1 cellular context compared by ENCODE assay signal in the genomic region with DNA sequence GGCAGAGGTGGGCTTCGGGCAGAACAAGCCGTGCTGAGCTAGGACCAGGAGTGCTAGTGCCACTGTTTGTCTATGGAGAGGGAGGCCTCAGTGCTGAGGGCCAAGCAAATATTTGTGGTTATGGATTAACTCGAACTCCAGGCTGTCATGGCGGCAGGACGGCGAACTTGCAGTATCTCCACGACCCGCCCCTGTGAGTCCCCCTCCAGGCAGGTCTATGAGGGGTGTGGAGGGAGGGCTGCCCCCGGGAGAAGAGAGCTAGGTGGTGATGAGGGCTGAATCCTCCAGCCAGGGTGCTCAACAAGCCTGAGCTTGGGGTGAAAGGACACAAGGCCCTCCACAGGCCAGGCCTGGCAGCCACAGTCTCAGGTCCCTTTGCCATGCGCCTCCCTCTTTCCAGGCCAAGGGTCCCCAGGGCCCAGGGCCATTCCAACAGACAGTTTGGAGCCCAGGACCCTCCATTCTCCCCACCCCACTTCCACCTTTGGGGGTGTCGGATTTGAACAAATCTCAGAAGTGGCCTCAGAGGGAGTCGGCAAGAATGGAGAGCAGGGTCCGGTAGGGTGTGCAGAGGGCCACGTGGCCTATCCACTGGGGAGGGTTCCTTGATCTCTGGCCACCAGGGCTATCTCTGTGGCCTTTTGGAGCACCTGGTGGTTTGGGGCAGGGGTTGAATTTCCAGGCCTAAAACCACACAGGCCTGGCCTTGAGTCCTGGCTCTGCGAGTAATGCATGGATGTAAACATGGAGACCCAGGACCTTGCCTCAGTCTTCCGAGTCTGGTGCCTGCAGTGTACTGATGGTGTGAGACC.
TF ChIP-seq lines count a peak whose summit lies in the region.

Gene PROC (plus strand): TSS at position 128 of the 812 bp plus-strand sequence. CDS start 1,516 bp downstream, outside the sequence.

TF ChIP-seq in HepG2, 621 proteins besides CTCF, POLR2A, EP300 and RAD21 (continued from another document and continues in another):
- TF ChIP-seq MYPOP (CRISPR knock-in tag; IDR thresholded peaks at IDR 0.05) (peak; percentile 82), TOPORS (CRISPR knock-in tag; IDR thresholded peaks at IDR 0.05) (peak; percentile 43; the same call in 1 of the 2 replicates), ZNF703 (CRISPR knock-in tag; IDR thresholded peaks at IDR 0.05; ENCODE audit: borderline replicate concordance) (peak; percentile 81), ZSCAN30 (CRISPR knock-in tag; IDR thresholded peaks at IDR 0.05) (peak; percentile 88; the same call in 1 of the 2 replicates), ZNF598 (CRISPR knock-in tag; IDR thresholded peaks at IDR 0.05; ENCODE audit: borderline replicate concordance) (peak; percentile 82; the same call in 1 of the 2 replicates), ZNF30 (CRISPR knock-in tag; IDR thresholded peaks at IDR 0.05) (peak; percentile 87; the same call in 1 of the 2 replicates), HDAC2 (CRISPR knock-in tag; IDR thresholded peaks at IDR 0.05) (peak; percentile 83), XRCC5 (optimal IDR thresholded peaks at IDR 0.05; ENCODE audit: low read length) (peak; percentile 90), ZNF326 (CRISPR knock-in tag; IDR thresholded peaks at IDR 0.05; ENCODE audit: borderline replicate concordance) (no peak), ZMYM4 (CRISPR knock-in tag; IDR thresholded peaks at IDR 0.05) (peak; percentile 93), ZNF550 (CRISPR knock-in tag; IDR thresholded peaks at IDR 0.05; ENCODE audit: borderline replicate concordance) (peak; percentile 58), HNRNPH1 (optimal IDR thresholded peaks at IDR 0.05; ENCODE audit: low read depth, low read length) (no peak), SMAD3 (CRISPR knock-in tag; IDR thresholded peaks at IDR 0.05) (peak; percentile 51; the same call in 1 of the 2 replicates), ARNT2 (CRISPR knock-in tag; IDR thresholded peaks at IDR 0.05; ENCODE audit: low read depth) (no peak; the same call in none of the 2 replicates), ATAD3A (CRISPR knock-in tag; IDR thresholded peaks at IDR 0.05) (peak; percentile 77; the same call in 1 of the 2 replicates), ZBTB7A (CRISPR knock-in tag; IDR thresholded peaks at IDR 0.05) (peak; percentile 90), FOXP4 (CRISPR knock-in tag; IDR thresholded peaks at IDR 0.05) (peak; percentile 84), NBN (conservative IDR thresholded peaks at IDR 0.05) (no peak), SP140L (CRISPR knock-in tag; IDR thresholded peaks at IDR 0.05; ENCODE audit: borderline replicate concordance) (peak; percentile 91; the same call in 1 of the 2 replicates), IRF2 (CRISPR knock-in tag; IDR thresholded peaks at IDR 0.05) (peak; percentile 50), TBL1XR1 (IDR thresholded peaks at IDR 0.05; ENCODE audit: borderline replicate concordance, low read length, partially characterized antibody) (peak; percentile 6), ZC3H4 (CRISPR knock-in tag; IDR thresholded peaks at IDR 0.05; ENCODE audit: borderline replicate concordance) (peak; percentile 87; the same call in 1 of the 2 replicates), ZNF17 (CRISPR knock-in tag; IDR thresholded peaks at IDR 0.05) (no peak; the same call in 1 of the 2 replicates), ZBTB4 (CRISPR knock-in tag; IDR thresholded peaks at IDR 0.05; ENCODE audit: borderline replicate concordance) (peak; percentile 97), DBP (CRISPR knock-in tag; IDR thresholded peaks at IDR 0.05; ENCODE audit: not compliant biosample characterization) (no peak)
- TF ChIP-seq, protein P1, sequence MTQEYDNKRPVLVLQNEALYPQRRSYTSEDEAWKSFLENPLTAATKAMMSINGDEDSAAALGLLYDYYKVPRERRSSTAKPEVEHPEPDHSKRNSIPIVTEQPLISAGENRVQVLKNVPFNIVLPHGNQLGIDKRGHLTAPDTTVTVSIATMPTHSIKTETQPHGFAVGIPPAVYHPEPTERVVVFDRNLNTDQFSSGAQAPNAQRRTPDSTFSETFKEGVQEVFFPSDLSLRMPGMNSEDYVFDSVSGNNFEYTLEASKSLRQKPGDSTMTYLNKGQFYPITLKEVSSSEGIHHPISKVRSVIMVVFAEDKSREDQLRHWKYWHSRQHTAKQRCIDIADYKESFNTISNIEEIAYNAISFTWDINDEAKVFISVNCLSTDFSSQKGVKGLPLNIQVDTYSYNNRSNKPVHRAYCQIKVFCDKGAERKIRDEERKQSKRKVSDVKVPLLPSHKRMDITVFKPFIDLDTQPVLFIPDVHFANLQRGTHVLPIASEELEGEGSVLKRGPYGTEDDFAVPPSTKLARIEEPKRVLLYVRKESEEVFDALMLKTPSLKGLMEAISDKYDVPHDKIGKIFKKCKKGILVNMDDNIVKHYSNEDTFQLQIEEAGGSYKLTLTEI (CRISPR knock-in tag; conservative IDR thresholded peaks at IDR 0.05), result no peak
- TF ChIP-seq, protein P2, sequence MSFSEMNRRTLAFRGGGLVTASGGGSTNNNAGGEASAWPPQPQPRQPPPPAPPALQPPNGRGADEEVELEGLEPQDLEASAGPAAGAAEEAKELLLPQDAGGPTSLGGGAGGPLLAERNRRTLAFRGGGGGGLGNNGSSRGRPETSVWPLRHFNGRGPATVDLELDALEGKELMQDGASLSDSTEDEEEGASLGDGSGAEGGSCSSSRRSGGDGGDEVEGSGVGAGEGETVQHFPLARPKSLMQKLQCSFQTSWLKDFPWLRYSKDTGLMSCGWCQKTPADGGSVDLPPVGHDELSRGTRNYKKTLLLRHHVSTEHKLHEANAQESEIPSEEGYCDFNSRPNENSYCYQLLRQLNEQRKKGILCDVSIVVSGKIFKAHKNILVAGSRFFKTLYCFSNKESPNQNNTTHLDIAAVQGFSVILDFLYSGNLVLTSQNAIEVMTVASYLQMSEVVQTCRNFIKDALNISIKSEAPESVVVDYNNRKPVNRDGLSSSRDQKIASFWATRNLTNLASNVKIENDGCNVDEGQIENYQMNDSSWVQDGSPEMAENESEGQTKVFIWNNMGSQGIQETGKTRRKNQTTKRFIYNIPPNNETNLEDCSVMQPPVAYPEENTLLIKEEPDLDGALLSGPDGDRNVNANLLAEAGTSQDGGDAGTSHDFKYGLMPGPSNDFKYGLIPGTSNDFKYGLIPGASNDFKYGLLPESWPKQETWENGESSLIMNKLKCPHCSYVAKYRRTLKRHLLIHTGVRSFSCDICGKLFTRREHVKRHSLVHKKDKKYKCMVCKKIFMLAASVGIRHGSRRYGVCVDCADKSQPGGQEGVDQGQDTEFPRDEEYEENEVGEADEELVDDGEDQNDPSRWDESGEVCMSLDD (CRISPR knock-in tag; IDR thresholded peaks at IDR 0.05; ENCODE audit: borderline replicate concordance), result peak; percentile 80; the same call in 1 of the 2 replicates
- TF ChIP-seq, protein P3, sequence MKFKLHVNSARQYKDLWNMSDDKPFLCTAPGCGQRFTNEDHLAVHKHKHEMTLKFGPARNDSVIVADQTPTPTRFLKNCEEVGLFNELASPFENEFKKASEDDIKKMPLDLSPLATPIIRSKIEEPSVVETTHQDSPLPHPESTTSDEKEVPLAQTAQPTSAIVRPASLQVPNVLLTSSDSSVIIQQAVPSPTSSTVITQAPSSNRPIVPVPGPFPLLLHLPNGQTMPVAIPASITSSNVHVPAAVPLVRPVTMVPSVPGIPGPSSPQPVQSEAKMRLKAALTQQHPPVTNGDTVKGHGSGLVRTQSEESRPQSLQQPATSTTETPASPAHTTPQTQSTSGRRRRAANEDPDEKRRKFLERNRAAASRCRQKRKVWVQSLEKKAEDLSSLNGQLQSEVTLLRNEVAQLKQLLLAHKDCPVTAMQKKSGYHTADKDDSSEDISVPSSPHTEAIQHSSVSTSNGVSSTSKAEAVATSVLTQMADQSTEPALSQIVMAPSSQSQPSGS (CRISPR knock-in tag; IDR thresholded peaks at IDR 0.05), result peak; percentile 65; the same call in 1 of the 2 replicates
- TF ChIP-seq, protein P4, sequence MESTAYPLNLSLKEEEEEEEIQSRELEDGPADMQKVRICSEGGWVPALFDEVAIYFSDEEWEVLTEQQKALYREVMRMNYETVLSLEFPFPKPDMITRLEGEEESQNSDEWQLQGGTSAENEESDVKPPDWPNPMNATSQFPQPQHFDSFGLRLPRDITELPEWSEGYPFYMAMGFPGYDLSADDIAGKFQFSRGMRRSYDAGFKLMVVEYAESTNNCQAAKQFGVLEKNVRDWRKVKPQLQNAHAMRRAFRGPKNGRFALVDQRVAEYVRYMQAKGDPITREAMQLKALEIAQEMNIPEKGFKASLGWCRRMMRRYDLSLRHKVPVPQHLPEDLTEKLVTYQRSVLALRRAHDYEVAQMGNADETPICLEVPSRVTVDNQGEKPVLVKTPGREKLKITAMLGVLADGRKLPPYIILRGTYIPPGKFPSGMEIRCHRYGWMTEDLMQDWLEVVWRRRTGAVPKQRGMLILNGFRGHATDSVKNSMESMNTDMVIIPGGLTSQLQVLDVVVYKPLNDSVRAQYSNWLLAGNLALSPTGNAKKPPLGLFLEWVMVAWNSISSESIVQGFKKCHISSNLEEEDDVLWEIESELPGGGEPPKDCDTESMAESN (CRISPR knock-in tag; conservative IDR thresholded peaks at IDR 0.05), result peak; percentile 93
- TF ChIP-seq, protein P5, sequence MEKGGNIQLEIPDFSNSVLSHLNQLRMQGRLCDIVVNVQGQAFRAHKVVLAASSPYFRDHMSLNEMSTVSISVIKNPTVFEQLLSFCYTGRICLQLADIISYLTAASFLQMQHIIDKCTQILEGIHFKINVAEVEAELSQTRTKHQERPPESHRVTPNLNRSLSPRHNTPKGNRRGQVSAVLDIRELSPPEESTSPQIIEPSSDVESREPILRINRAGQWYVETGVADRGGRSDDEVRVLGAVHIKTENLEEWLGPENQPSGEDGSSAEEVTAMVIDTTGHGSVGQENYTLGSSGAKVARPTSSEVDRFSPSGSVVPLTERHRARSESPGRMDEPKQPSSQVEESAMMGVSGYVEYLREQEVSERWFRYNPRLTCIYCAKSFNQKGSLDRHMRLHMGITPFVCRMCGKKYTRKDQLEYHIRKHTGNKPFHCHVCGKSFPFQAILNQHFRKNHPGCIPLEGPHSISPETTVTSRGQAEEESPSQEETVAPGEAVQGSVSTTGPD (CRISPR knock-in tag; IDR thresholded peaks at IDR 0.05), result no peak; the same call in 1 of the 2 replicates
- TF ChIP-seq, protein P6, sequence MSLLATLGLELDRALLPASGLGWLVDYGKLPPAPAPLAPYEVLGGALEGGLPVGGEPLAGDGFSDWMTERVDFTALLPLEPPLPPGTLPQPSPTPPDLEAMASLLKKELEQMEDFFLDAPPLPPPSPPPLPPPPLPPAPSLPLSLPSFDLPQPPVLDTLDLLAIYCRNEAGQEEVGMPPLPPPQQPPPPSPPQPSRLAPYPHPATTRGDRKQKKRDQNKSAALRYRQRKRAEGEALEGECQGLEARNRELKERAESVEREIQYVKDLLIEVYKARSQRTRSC (CRISPR knock-in tag; IDR thresholded peaks at IDR 0.05; ENCODE audit: low read depth), result peak; percentile 98
